1 cellular context compared by ENCODE assay signal in the genomic region with DNA sequence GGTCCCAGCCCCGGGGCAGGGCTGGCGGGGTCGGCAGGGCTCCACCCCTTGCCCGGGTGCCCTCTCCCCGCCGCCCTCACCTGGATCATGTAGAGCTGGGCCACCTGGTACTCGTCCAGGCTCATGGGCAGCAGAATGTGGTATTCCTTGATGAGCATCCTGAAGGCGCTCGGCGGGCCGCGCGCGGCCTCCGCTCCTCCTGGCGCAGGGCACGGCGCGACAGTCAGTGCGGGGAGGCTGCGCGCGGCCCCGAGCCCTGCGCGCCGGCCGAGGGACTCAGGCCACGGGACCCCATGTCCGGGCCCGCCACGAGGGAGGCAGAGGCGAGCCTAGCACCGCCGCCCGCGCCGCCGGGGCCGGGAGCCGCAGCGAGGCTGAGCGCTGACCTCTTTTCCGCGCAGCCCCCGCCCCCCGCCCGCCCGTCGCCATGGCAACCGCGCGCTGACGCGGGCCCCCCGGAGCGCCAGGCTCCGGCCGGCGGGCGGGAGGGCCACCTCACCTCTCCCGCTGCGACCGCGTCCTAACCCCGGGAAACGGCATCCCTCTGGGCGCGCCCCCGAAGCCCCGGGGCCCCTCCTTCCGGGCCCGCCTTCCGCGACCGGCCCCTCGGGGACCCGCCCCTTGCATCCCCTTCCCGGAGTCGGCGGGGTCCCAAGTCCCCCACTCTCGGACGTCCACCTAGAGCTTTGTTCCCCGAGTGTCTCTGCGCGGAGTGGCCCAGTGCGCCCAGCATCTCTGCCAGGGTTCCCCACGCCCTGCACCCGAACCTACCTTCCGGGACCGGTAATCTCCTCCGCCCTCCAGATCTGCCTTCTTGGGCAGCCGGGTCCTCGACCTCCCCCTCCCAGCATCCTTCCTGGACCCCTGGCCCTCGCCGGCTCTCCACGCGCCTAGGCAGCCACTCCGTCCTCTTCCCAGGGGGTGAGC.
A peak's percentile ranks its signal among the peaks of the same experiment; 100 is the strongest.
TF ChIP-seq lines count a peak whose summit lies in the region.

No MANE protein-coding gene starts in this region.

TF ChIP-seq in GM23338, 12 proteins besides CTCF, POLR2A, EP300 and RAD21 (continued from another document):
- TF ChIP-seq, protein P1, sequence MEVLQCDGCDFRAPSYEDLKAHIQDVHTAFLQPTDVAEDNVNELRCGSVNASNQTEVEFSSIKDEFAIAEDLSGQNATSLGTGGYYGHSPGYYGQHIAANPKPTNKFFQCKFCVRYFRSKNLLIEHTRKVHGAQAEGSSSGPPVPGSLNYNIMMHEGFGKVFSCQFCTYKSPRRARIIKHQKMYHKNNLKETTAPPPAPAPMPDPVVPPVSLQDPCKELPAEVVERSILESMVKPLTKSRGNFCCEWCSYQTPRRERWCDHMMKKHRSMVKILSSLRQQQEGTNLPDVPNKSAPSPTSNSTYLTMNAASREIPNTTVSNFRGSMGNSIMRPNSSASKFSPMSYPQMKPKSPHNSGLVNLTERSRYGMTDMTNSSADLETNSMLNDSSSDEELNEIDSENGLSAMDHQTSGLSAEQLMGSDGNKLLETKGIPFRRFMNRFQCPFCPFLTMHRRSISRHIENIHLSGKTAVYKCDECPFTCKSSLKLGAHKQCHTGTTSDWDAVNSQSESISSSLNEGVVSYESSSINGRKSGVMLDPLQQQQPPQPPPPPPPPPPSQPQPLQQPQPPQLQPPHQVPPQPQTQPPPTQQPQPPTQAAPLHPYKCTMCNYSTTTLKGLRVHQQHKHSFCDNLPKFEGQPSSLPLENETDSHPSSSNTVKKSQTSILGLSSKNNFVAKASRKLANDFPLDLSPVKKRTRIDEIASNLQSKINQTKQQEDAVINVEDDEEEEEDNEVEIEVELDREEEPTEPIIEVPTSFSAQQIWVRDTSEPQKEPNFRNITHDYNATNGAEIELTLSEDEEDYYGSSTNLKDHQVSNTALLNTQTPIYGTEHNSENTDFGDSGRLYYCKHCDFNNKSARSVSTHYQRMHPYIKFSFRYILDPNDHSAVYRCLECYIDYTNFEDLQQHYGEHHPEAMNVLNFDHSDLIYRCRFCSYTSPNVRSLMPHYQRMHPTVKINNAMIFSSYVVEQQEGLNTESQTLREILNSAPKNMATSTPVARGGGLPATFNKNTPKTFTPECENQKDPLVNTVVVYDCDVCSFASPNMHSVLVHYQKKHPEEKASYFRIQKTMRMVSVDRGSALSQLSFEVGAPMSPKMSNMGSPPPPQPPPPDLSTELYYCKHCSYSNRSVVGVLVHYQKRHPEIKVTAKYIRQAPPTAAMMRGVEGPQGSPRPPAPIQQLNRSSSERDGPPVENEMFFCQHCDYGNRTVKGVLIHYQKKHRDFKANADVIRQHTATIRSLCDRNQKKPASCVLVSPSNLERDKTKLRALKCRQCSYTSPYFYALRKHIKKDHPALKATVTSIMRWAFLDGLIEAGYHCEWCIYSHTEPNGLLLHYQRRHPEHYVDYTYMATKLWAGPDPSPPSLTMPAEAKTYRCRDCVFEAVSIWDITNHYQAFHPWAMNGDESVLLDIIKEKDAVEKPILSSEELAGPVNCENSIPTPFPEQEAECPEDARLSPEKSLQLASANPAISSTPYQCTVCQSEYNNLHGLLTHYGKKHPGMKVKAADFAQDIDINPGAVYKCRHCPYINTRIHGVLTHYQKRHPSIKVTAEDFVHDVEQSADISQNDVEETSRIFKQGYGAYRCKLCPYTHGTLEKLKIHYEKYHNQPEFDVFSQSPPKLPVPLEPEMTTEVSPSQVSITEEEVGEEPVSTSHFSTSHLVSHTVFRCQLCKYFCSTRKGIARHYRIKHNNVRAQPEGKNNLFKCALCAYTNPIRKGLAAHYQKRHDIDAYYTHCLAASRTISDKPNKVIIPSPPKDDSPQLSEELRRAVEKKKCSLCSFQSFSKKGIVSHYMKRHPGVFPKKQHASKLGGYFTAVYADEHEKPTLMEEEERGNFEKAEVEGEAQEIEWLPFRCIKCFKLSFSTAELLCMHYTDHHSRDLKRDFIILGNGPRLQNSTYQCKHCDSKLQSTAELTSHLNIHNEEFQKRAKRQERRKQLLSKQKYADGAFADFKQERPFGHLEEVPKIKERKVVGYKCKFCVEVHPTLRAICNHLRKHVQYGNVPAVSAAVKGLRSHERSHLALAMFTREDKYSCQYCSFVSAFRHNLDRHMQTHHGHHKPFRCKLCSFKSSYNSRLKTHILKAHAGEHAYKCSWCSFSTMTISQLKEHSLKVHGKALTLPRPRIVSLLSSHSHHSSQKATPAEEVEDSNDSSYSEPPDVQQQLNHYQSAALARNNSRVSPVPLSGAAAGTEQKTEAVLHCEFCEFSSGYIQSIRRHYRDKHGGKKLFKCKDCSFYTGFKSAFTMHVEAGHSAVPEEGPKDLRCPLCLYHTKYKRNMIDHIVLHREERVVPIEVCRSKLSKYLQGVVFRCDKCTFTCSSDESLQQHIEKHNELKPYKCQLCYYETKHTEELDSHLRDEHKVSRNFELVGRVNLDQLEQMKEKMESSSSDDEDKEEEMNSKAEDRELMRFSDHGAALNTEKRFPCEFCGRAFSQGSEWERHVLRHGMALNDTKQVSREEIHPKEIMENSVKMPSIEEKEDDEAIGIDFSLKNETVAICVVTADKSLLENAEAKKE (CRISPR knock-in tag; IDR thresholded peaks at IDR 0.05), result no peak
- peak; percentile 49; the same call in 1 of the 2 replicates for TF ChIP-seq CREB1 (CRISPR knock-in tag; IDR thresholded peaks at IDR 0.05; ENCODE audit: low read depth)
- no peak for TF ChIP-seq ZNF114 (CRISPR knock-in tag; IDR thresholded peaks at IDR 0.05)
